In genomic region chr1:88741413-88741812, GRCh38 we compare ENCODE assay signal across 16 cellular contexts. TPM values are rescaled to one million over a fixed set of nuclear protein-coding genes. Genes with fewer than 3 reads are reported as not detected.
A peak's percentile ranks its signal among the peaks of the same experiment; 100 is the strongest.
DNase-seq lines count a peak whose midpoint lies in the region; FAIRE-seq and TF ChIP-seq lines count a peak whose summit lies in the region.
"Had no signal": no experiment of that assay in that cellular context is flagged by ENCODE, and none has a peak within 500 bp of the region (broad histone marks: within the 10 kb centered on the region; RNA-seq: fewer than 3 reads in every experiment).

No MANE protein-coding gene starts in this region.

- H3K27me3 Mint-ChIP-seq in HFFc6 (ENCODE audit: insufficient read depth) (no peaks in the 10 kb centered on the region), astrocyte (ENCODE audit: low read depth, unreplicated experiment) (no peaks in the 10 kb centered on the region)
- H3K27me3 Mint-ChIP-seq: CD4-positive, CD25-positive, alpha-beta regulatory T cell; stimulated activated memory B cell treated with anti-CD40 and anti-IgM and Interleukin-4, amounts not matched to agents 10 μg/mL and 1 μg/mL and 100 μg/mL, for 72 hours had no signal

- H3K4me3 ChIP-seq in astrocyte (ENCODE audit: insufficient read depth, low read depth, low read length): no peak overlapping the region
- H3K4me3 ChIP-seq in fibroblast of villous mesenchyme (ENCODE audit: low read depth, low read length): no peak overlapping the region
- no peak overlapping the region for H3K4me3 ChIP-seq in vagina
- H3K4me3 ChIP-seq in esophagus squamous epithelium: no peak overlapping the region
- H3K4me3 ChIP-seq: gastroesophageal sphincter, tibial nerve had no signal

- H3K9me3 ChIP-seq in astrocyte (ENCODE audit: insufficient read depth, low read depth, low read length) (no peaks in the 10 kb centered on the region), vagina (no peaks in the 10 kb centered on the region), esophagus squamous epithelium (no peaks in the 10 kb centered on the region)
- H3K9me3 ChIP-seq: gastroesophageal sphincter had no signal

- TF ChIP-seq CTCF in HFFc6 (IDR thresholded peaks at IDR 0.05) (no peak), astrocyte (IDR thresholded peaks at IDR 0.05; ENCODE audit: insufficient read depth, low read depth, low read length) (no peak), fibroblast of villous mesenchyme (IDR thresholded peaks at IDR 0.05; ENCODE audit: insufficient read depth, low read depth, low read length) (no peak), vagina (IDR thresholded peaks at IDR 0.05) (no peak), esophagus squamous epithelium (IDR thresholded peaks at IDR 0.05) (no peak)

- H3K4me1 ChIP-seq in astrocyte (ENCODE audit: insufficient read depth, low read length): no peaks in the 10 kb centered on the region
- H3K4me1 ChIP-seq in vagina: peaks cover 8% of the 10 kb centered on the region
- H3K4me1 ChIP-seq in esophagus squamous epithelium: peaks cover 0 to 28% (median 0%) of the 10 kb centered on the region in 3 donors

- peaks cover 52% of the 10 kb centered on the region for H3K79me2 ChIP-seq in astrocyte (ENCODE audit: insufficient read depth, low read length)

- peaks cover 27% of the 10 kb centered on the region for H4K20me1 ChIP-seq in astrocyte (ENCODE audit: insufficient read depth, low read length)

- H3K27me3 ChIP-seq in astrocyte (ENCODE audit: insufficient read depth, low read length): no peaks in the 10 kb centered on the region
- H3K27me3 ChIP-seq in vagina: no peaks in the 10 kb centered on the region
- no peaks in the 10 kb centered on the region for H3K27me3 ChIP-seq in esophagus squamous epithelium
- H3K27me3 ChIP-seq: gastroesophageal sphincter, tibial nerve had no signal

- H3K9ac ChIP-seq in astrocyte (ENCODE audit: low read length): peak overlapping the region; percentile 7

- intact Hi-C loops in vagina (cut with DNase I) (no loop called here), esophagus squamous epithelium (cut with DNase I) (no loop called here)

- H3K9me3 Mint-ChIP-seq in HFFc6 (no peaks in the 10 kb centered on the region), astrocyte (ENCODE audit: unreplicated experiment) (peaks cover 3% of the 10 kb centered on the region)
- H3K9me3 Mint-ChIP-seq: stimulated activated memory B cell treated with anti-CD40 and anti-IgM and Interleukin-4, amounts not matched to agents 10 μg/mL and 1 μg/mL and 100 μg/mL, for 72 hours had no signal

- H3K27ac ChIP-seq in astrocyte (ENCODE audit: low read depth, low read length) (no peak overlapping the region), vagina (peak overlapping the region; percentile 29), esophagus squamous epithelium (no peak overlapping the region)
- H3K27ac ChIP-seq: gastroesophageal sphincter, tibial nerve had no signal

- H3K36me3 Mint-ChIP-seq in HFFc6 (ENCODE audit: low read depth) (peaks cover 8% of the 10 kb centered on the region; the same call in 1 of the 2 replicates), astrocyte (ENCODE audit: low read depth, unreplicated experiment) (peaks cover 1% of the 10 kb centered on the region)

- FAIRE-seq in astrocyte (lab: Jason Lieb, UNC): no peak

- DNase-seq in HFFc6 (peak; percentile 54), astrocyte (ENCODE audit: low read depth) (peak; percentile 59), fibroblast of villous mesenchyme (ENCODE audit: low read depth) (peak; percentile 73), vagina (ENCODE audit: extremely low spot score in 2 of 2) (no peak), SHP77 (lab: John Stamatoyannopoulos, UW) (no peak), esophagus squamous epithelium (lab: John Stamatoyannopoulos, UW) (no peak), NCI-H1092 (lab: John Stamatoyannopoulos, UW) (no peak)
- DNase-seq: activated CD4-positive, alpha-beta T cell treated with anti-CD3 and anti-CD28 coated beads for 1 hour; activated CD8-positive, alpha-beta memory T cell treated with anti-CD3 and anti-CD28 coated beads, Interleukin-2, amount 50 U/mL, for 4 hours; CD4-positive, CD25-positive, alpha-beta regulatory T cell; Karpas-422; NCI-H1436; Right ventricle myocardium superior had no signal

- H3K36me3 ChIP-seq in astrocyte (ENCODE audit: insufficient read depth, low read length) (no peaks in the 10 kb centered on the region), vagina (peaks cover 0 to 10% of the 10 kb centered on the region in 2 donors), esophagus squamous epithelium (peaks cover 0 to 37% (median 7%) of the 10 kb centered on the region in 3 donors)
- H3K36me3 ChIP-seq: gastroesophageal sphincter had no signal

- H3K4me1 Mint-ChIP-seq in HFFc6 (ENCODE audit: low read depth) (peaks cover 41% of the 10 kb centered on the region), astrocyte (ENCODE audit: low read depth, unreplicated experiment) (peaks cover 14% of the 10 kb centered on the region)

- no peak for TF ChIP-seq POLR2A in vagina (IDR thresholded peaks at IDR 0.05)
- no peak for TF ChIP-seq POLR2A in esophagus squamous epithelium (IDR thresholded peaks at IDR 0.05)

- 29 to 37% methylated on average over 2 of the region's 2 CpGs for WGBS in esophagus squamous epithelium, 2 donors

- no peak overlapping the region for H3K4me2 ChIP-seq in astrocyte (ENCODE audit: low read length)

- peak overlapping the region; percentile 19; the same call in 1 of the 2 replicates for H3K4me3 Mint-ChIP-seq in HFFc6
- no peak overlapping the region for H3K4me3 Mint-ChIP-seq in astrocyte (ENCODE audit: unreplicated experiment)
- H3K4me3 Mint-ChIP-seq: CD4-positive, CD25-positive, alpha-beta regulatory T cell; stimulated activated memory B cell treated with anti-CD40 and anti-IgM and Interleukin-4, amounts not matched to agents 10 μg/mL and 1 μg/mL and 100 μg/mL, for 72 hours had no signal

- H3K27ac Mint-ChIP-seq in HFFc6 (peak overlapping the region; percentile 44), astrocyte (ENCODE audit: unreplicated experiment) (no peak overlapping the region)
- H3K27ac Mint-ChIP-seq: CD4-positive, CD25-positive, alpha-beta regulatory T cell; stimulated activated memory B cell treated with anti-CD40 and anti-IgM and Interleukin-4, amounts not matched to agents 10 μg/mL and 1 μg/mL and 100 μg/mL, for 72 hours had no signal

- H2AFZ ChIP-seq in astrocyte (ENCODE audit: low read depth, low read length): no peak overlapping the region

RNA-seq across cellular contexts. Expression of gene PKN2, which starts 57.3 kb away (rescaled TPM):
- total RNA-seq in HFFc6 (2021; fragmentation: NEBNext Ultra II Directional; extraction: Animal tissue kit (Norgen Biotek cat#: 25700)): 10 to 100 TPM; 32.4 to 43.6 (median 35.7) TPM
- total RNA-seq in astrocyte (32.7 and 37.5 TPM in 2 replicates), fibroblast of villous mesenchyme (41.2 and 56.1 TPM in 2 replicates), vagina (38.3 TPM), esophagus squamous epithelium (10 to 100 TPM; 26.1 to 54.0 (median 34.8) TPM)

Comparison
In these comparisons a context has a peak if more than half of its experiments do, and no peak if none do; other contexts are left out.
1. DNase-seq: peak in HFFc6 (single experiment), astrocyte (single experiment) and fibroblast of villous mesenchyme (single experiment); none in vagina (0 of 2), SHP77 (0 of 2), esophagus squamous epithelium (single experiment) and NCI-H1092 (single experiment).